In genomic region chr16:67883146-67883871, GRCh38 we compare ENCODE assay signal across 13 cellular contexts. TPM values are rescaled to one million over a fixed set of nuclear protein-coding genes. Genes with fewer than 3 reads are reported as not detected.
DNase-seq lines count a peak whose midpoint lies in the region; ATAC-seq and TF ChIP-seq lines count a peak whose summit lies in the region.
"Had no signal": no experiment of that assay in that cellular context is flagged by ENCODE, and none has a peak within 500 bp of the region (broad histone marks: within the 10 kb centered on the region; RNA-seq: fewer than 3 reads in every experiment).

No MANE protein-coding gene starts in this region.

- H3K4me1 ChIP-seq in endodermal cell (ENCODE audit: control insufficient read depth, insufficient read depth, low read length) = peaks cover 5% of the 10 kb centered on the region
- H3K4me1 ChIP-seq in gastrocnemius medialis = peaks cover 51 to 52% of the 10 kb centered on the region in 2 donors
- H3K4me1 ChIP-seq: foreskin keratinocyte had no signal

- no peaks in the 10 kb centered on the region for H3K27me3 Mint-ChIP-seq in activated T-cell treated with anti-CD3 and anti-CD28 coated beads, Interleukin-2, amount 50 U/mL, for 4 hours (ENCODE audit: low read depth)
- no peaks in the 10 kb centered on the region for H3K27me3 Mint-ChIP-seq in endodermal cell (ENCODE audit: insufficient read depth)
- no peaks in the 10 kb centered on the region for H3K27me3 Mint-ChIP-seq in chondrocyte (ENCODE audit: low read depth)
- H3K27me3 Mint-ChIP-seq: activated naive CD8-positive, alpha-beta T cell treated with anti-CD3 and anti-CD28 coated beads, Interleukin-2, amount 50 U/mL, for 24 hours had no signal

- intact Hi-C loops in gastrocnemius medialis (cut with DNase I; ENCODE audit: low total_unique reads) = loop anchor here (2.0 to 5.0 kb wide), 2 partner anchors 33 to 159 kb away; no protein-coding TSS in a partner anchor

- TF ChIP-seq EP300 in Ishikawa (IDR thresholded peaks at IDR 0.05; ENCODE audit: borderline replicate concordance) = no peak

- 76 to 86% methylated on average over 4 to 6 of the region's 6 CpGs for WGBS in endodermal cell (ENCODE audit: insufficient coverage in 1 of 2, insufficient read length in 1 of 2), 2 experiments

- TF ChIP-seq CTCF in endodermal cell (conservative IDR thresholded peaks at IDR 0.05) (no peak), gastrocnemius medialis (IDR thresholded peaks at IDR 0.05 in 4 of 5, conservative IDR thresholded peaks at IDR 0.05 in 1 of 5) (no peak), chondrocyte (IDR thresholded peaks at IDR 0.05) (no peak)

- H3K27ac Mint-ChIP-seq in endodermal cell = peak overlapping the region; percentile 30
- no peak overlapping the region for H3K27ac Mint-ChIP-seq in chondrocyte (ENCODE audit: unreplicated experiment)
- H3K27ac Mint-ChIP-seq: activated naive CD8-positive, alpha-beta T cell treated with anti-CD3 and anti-CD28 coated beads, Interleukin-2, amount 50 U/mL, for 24 hours had no signal

- no peaks in the 10 kb centered on the region for H3K27me3 ChIP-seq in endodermal cell (ENCODE audit: control insufficient read depth, insufficient read depth, low read length, poor library complexity, severe bottlenecking)
- H3K27me3 ChIP-seq in gastrocnemius medialis = no peaks in the 10 kb centered on the region
- H3K27me3 ChIP-seq: foreskin keratinocyte had no signal

- H3K36me3 ChIP-seq in endodermal cell (ENCODE audit: control insufficient read depth, insufficient read depth, low read length) (peaks cover 61% of the 10 kb centered on the region), gastrocnemius medialis (peaks cover 2 to 48% of the 10 kb centered on the region in 2 donors)

- H3K9me3 ChIP-seq in endodermal cell (ENCODE audit: control insufficient read depth, low read length) = no peaks in the 10 kb centered on the region
- H3K9me3 ChIP-seq in gastrocnemius medialis = no peaks in the 10 kb centered on the region

- peak; percentile 15 to 21 for ATAC-seq in activated T-cell treated with anti-CD3 and anti-CD28 coated beads, Interleukin-2, amount 50 U/mL, for 4 hours
- no peak for ATAC-seq in gastrocnemius medialis
- no peak for ATAC-seq in HG02610 (IDR thresholded peaks at IDR 0.05; ENCODE audit: unreplicated experiment)

- H3K27ac ChIP-seq in endodermal cell (ENCODE audit: low read depth, low read length) (no peak overlapping the region), gastrocnemius medialis (peak overlapping the region; percentile 87 to 95 (median 90))
- H3K27ac ChIP-seq: foreskin keratinocyte had no signal

- no peaks in the 10 kb centered on the region for H3K9me3 Mint-ChIP-seq in activated T-cell treated with anti-CD3 and anti-CD28 coated beads, Interleukin-2, amount 50 U/mL, for 4 hours
- no peaks in the 10 kb centered on the region for H3K9me3 Mint-ChIP-seq in endodermal cell
- no peaks in the 10 kb centered on the region for H3K9me3 Mint-ChIP-seq in chondrocyte (ENCODE audit: low read depth)
- H3K9me3 Mint-ChIP-seq: activated naive CD8-positive, alpha-beta T cell treated with anti-CD3 and anti-CD28 coated beads, Interleukin-2, amount 50 U/mL, for 24 hours had no signal

- peaks cover 26% of the 10 kb centered on the region for H3K36me3 Mint-ChIP-seq in activated T-cell treated with anti-CD3 and anti-CD28 coated beads, Interleukin-2, amount 50 U/mL, for 4 hours (ENCODE audit: insufficient read depth)
- H3K36me3 Mint-ChIP-seq in endodermal cell (ENCODE audit: low read depth) = peaks cover 41% of the 10 kb centered on the region
- H3K36me3 Mint-ChIP-seq in chondrocyte (ENCODE audit: low read depth) = peaks cover 30% of the 10 kb centered on the region

- no peak for TF ChIP-seq RAD21 in Ishikawa (IDR thresholded peaks at IDR 0.05; ENCODE audit: low read depth)

- no peaks in the 10 kb centered on the region for H3K4me1 Mint-ChIP-seq in activated T-cell treated with anti-CD3 and anti-CD28 coated beads, Interleukin-2, amount 50 U/mL, for 4 hours (ENCODE audit: low read depth)
- H3K4me1 Mint-ChIP-seq in endodermal cell (peaks cover 13% of the 10 kb centered on the region), chondrocyte (ENCODE audit: low read depth) (peaks cover 4% of the 10 kb centered on the region)
- H3K4me1 Mint-ChIP-seq: activated naive CD8-positive, alpha-beta T cell treated with anti-CD3 and anti-CD28 coated beads, Interleukin-2, amount 50 U/mL, for 24 hours had no signal

- no peak overlapping the region for H3K4me3 ChIP-seq in endodermal cell (ENCODE audit: low read length)
- no peak overlapping the region for H3K4me3 ChIP-seq in gastrocnemius medialis

- DNase-seq in activated T-cell treated with anti-CD3 and anti-CD28 coated beads, Interleukin-2, amount 50 U/mL, for 4 hours = no peak
- DNase-seq in activated T-cell treated with anti-CD3 and anti-CD28 coated beads for 4 hours (no peak), endodermal cell (no peak), gastrocnemius medialis (no peak), chondrocyte (ENCODE audit: low spot score) (no peak), COLO829 (ENCODE audit: low spot score) (no peak)
- DNase-seq: DMS79 treated with DMSO at 0.1 percent for 48 hours, foreskin keratinocyte, GOT3, NCI-H774 had no signal

- TF ChIP-seq POLR2A in gastrocnemius medialis (IDR thresholded peaks at IDR 0.05) = no peak

- in situ Hi-C loops in gastrocnemius medialis (cut with MboI; ENCODE audit: low sequenced_read_pairs in 4 of 4) = loop anchor here in 1 of 4 donors (10.0 kb wide), 1 partner anchor 51 kb away; the partner anchor contains the start of genes CTRL and PSMB10

- no peak overlapping the region for H3K4me3 Mint-ChIP-seq in activated T-cell treated with anti-CD3 and anti-CD28 coated beads, Interleukin-2, amount 50 U/mL, for 4 hours
- H3K4me3 Mint-ChIP-seq in endodermal cell (no peak overlapping the region), chondrocyte (ENCODE audit: unreplicated experiment) (no peak overlapping the region)
- H3K4me3 Mint-ChIP-seq: activated naive CD8-positive, alpha-beta T cell treated with anti-CD3 and anti-CD28 coated beads, Interleukin-2, amount 50 U/mL, for 24 hours had no signal

- H3K9ac ChIP-seq in endodermal cell (ENCODE audit: extremely low read depth, low read length, poor library complexity, severe bottlenecking) = no peak overlapping the region

TF ChIP-seq in Ishikawa, 13 proteins besides CTCF, POLR2A, EP300 and RAD21:
- TF ChIP-seq CREB1 (IDR thresholded peaks at IDR 0.05; ENCODE audit: low read depth) (no peak), USF1 (IDR thresholded peaks at IDR 0.05) (peak; percentile 69)

RNA-seq across cellular contexts. Expression of gene NRN1L, which starts 1.4 kb away (rescaled TPM):
- total RNA-seq in activated T-cell treated with anti-CD3 and anti-CD28 coated beads, Interleukin-2, amount 50 U/mL, for 4 hours = not detected
- total RNA-seq in endodermal cell (1 to 10 TPM; 7.0 to 7.3 TPM), gastrocnemius medialis (1 to 10 TPM in 2 of 4 donors, under 1 TPM in 1, not detected in 1; 0.87 to 2.8 (median 1.1) TPM), chondrocyte (0.57 TPM in 1 of 3 replicates, not detected in the others)
- polyA plus RNA-seq in endodermal cell (2013, experiment 1 of 2) = 1.2 TPM
- 0.79 TPM for polyA plus RNA-seq in endodermal cell (2013, experiment 2 of 2)
- total RNA-seq: foreskin keratinocyte had no signal

RNA-seq across cellular contexts. Expression of gene PSKH1, which starts 9.7 kb away (rescaled TPM):
- total RNA-seq in activated T-cell treated with anti-CD3 and anti-CD28 coated beads, Interleukin-2, amount 50 U/mL, for 4 hours = 10 to 100 TPM; 10.4 to 14.6 (median 10.9) TPM
- 10 to 100 TPM; 32.1 to 37.4 TPM for total RNA-seq in endodermal cell
- 31.9 TPM for polyA plus RNA-seq in endodermal cell (2013, experiment 1 of 2)
- 25.4 TPM for polyA plus RNA-seq in endodermal cell (2013, experiment 2 of 2)
- 10 to 100 TPM in 1 of 4 donors, 1 to 10 TPM in 3; 4.1 to 12.7 (median 6.9) TPM for total RNA-seq in gastrocnemius medialis
- total RNA-seq in chondrocyte = 33.1 to 38.9 TPM (median 35.9 TPM) in 3 replicates

RNA-seq across cellular contexts. Expression of gene EDC4, which starts 10.5 kb away (rescaled TPM):
- total RNA-seq in activated T-cell treated with anti-CD3 and anti-CD28 coated beads, Interleukin-2, amount 50 U/mL, for 4 hours = 100 to 1,000 TPM; 114 to 124 (median 120) TPM
- total RNA-seq in endodermal cell (10 to 100 TPM; 69.2 to 74.3 TPM), gastrocnemius medialis (10 to 100 TPM; 27.5 to 58.9 (median 48.5) TPM), chondrocyte (67.6 to 77.2 TPM (median 67.9 TPM) in 3 replicates)
- 74.2 TPM for polyA plus RNA-seq in endodermal cell (2013, experiment 1 of 2)
- 64.8 TPM for polyA plus RNA-seq in endodermal cell (2013, experiment 2 of 2)

RNA-seq across cellular contexts. Expression of gene CENPT, which starts 35.8 kb away (rescaled TPM):
- total RNA-seq in activated T-cell treated with anti-CD3 and anti-CD28 coated beads, Interleukin-2, amount 50 U/mL, for 4 hours = 10 to 100 TPM; 40.4 to 52.0 (median 46.3) TPM
- total RNA-seq in endodermal cell (10 to 100 TPM; 43.7 to 57.2 TPM), gastrocnemius medialis (10 to 100 TPM; 14.9 to 41.2 (median 20.0) TPM), chondrocyte (50.5 to 58.3 TPM (median 52.8 TPM) in 3 replicates)
- 59.9 TPM for polyA plus RNA-seq in endodermal cell (2013, experiment 1 of 2)
- 48.1 TPM for polyA plus RNA-seq in endodermal cell (2013, experiment 2 of 2)

RNA-seq across cellular contexts. Expression of gene NUTF2, which starts 36.6 kb away (rescaled TPM):
- total RNA-seq in activated T-cell treated with anti-CD3 and anti-CD28 coated beads, Interleukin-2, amount 50 U/mL, for 4 hours = 100 to 1,000 TPM; 170 to 182 (median 182) TPM
- total RNA-seq in endodermal cell = 100 to 1,000 TPM; 201 to 218 TPM
- polyA plus RNA-seq in endodermal cell (2013, experiment 1 of 2) = 236 TPM
- 236 TPM for polyA plus RNA-seq in endodermal cell (2013, experiment 2 of 2)
- 100 to 1,000 TPM in 3 of 4 donors, 10 to 100 TPM in 1; 60.1 to 210 (median 114) TPM for total RNA-seq in gastrocnemius medialis
- 131 to 147 TPM (median 135 TPM) in 3 replicates for total RNA-seq in chondrocyte

Comparison
In these comparisons a context has a peak if more than half of its experiments do, and no peak if none do; other contexts are left out.
1. ATAC-seq: peak in activated T-cell treated with anti-CD3 and anti-CD28 coated beads, Interleukin-2, amount 50 U/mL, for 4 hours (2 of 2); none in gastrocnemius medialis (0 of 2) and HG02610 (single experiment).